Comparison of ENCODE assay signal across 24 cellular contexts in genomic region chr12:5072326-5072725, GRCh38.
"Had no signal": no experiment of that assay in that cellular context is flagged by ENCODE, and none has a peak within 500 bp of the region (broad histone marks: within the 10 kb centered on the region; RNA-seq: fewer than 3 reads in every experiment).

No MANE protein-coding gene starts in this region.

- H3K4me3 ChIP-seq: colonic mucosa, esophagus muscularis mucosa, gastroesophageal sphincter, heart left ventricle, hepatocyte, ovary, psoas muscle, right lobe of liver, thoracic aorta, transverse colon, upper lobe of right lung, uterus had no signal

- H3K36me3 ChIP-seq: colonic mucosa, esophagus muscularis mucosa, gastroesophageal sphincter, heart left ventricle, ovary, right lobe of liver, thoracic aorta, transverse colon, upper lobe of right lung, uterus had no signal

- H3K9me3 ChIP-seq: colonic mucosa, esophagus muscularis mucosa, gastroesophageal sphincter, heart left ventricle, ovary, psoas muscle, right lobe of liver, thoracic aorta, transverse colon, upper lobe of right lung, uterus had no signal

- H3K27ac ChIP-seq: colonic mucosa, esophagus muscularis mucosa, foreskin keratinocyte, gastroesophageal sphincter, heart left ventricle, hepatocyte, ovary, psoas muscle, right lobe of liver, thoracic aorta, transverse colon, upper lobe of right lung, uterus had no signal

- DNase-seq: colonic mucosa; effector memory CD4-positive, alpha-beta T cell; foreskin keratinocyte; heart left ventricle; kidney; mesenchymal stem cell; naive thymus-derived CD8-positive, alpha-beta T cell; nephron progenitor cell; occipital lobe; ovary; posterior cingulate gyrus; psoas muscle; right lobe of liver; small intestine; stimulated activated CD4-positive, alpha-beta T cell treated with anti-CD3 and anti-CD28 coated beads, Interleukin-15, amount 100 ng/mL, for 24 hours; stimulated activated CD4-positive, alpha-beta T cell treated with anti-CD3 and anti-CD28 coated beads, Interleukin-2, amount 100 ng/mL, for 48 hours; stimulated activated naive B cell treated with anti-CD40 and anti-IgM and Interleukin-4, amounts not matched to agents 10 μg/mL and 1 μg/mL and 100 μg/mL, for 72 hours; transverse colon; upper lobe of right lung; uterus had no signal

- H3K27me3 ChIP-seq: colonic mucosa, esophagus muscularis mucosa, foreskin keratinocyte, gastroesophageal sphincter, heart left ventricle, ovary, right lobe of liver, transverse colon, upper lobe of right lung, uterus had no signal
